ENCODE assay signal across 23 cellular contexts in genomic region chr1:201378804-201379203, GRCh38. TPM values are rescaled to one million over a fixed set of nuclear protein-coding genes. Genes with fewer than 3 reads are reported as not detected.
A peak's percentile ranks its signal among the peaks of the same experiment; 100 is the strongest.
DNase-seq lines count a peak whose midpoint lies in the region; ATAC-seq and TF ChIP-seq lines count a peak whose summit lies in the region.
"Had no signal": no experiment of that assay in that cellular context is flagged by ENCODE, and none has a peak within 500 bp of the region (broad histone marks: within the 10 kb centered on the region; RNA-seq: fewer than 3 reads in every experiment).

No MANE protein-coding gene starts in this region.

- H3K4me3 ChIP-seq in right cardiac atrium (ENCODE audit: low read length): no peak overlapping the region
- H3K4me3 ChIP-seq in foreskin fibroblast (ENCODE audit: low read depth in 1 of 2, low read length in 2 of 2): no peak overlapping the region
- H3K4me3 ChIP-seq: BLaER1, MG63, SJSA1 had no signal

- H3K27ac ChIP-seq in right cardiac atrium (ENCODE audit: low read length) (peak overlapping the region; percentile 97), substantia nigra (ENCODE audit: low read depth, low read length, poor library complexity, severe bottlenecking) (no peak overlapping the region)
- H3K27ac ChIP-seq: BLaER1, SJSA1 had no signal

- no peak for TF ChIP-seq CTCF in nephron (IDR thresholded peaks at IDR 0.05; ENCODE audit: unreplicated experiment in 3 of 3)
- no peak for TF ChIP-seq CTCF in foreskin fibroblast (IDR thresholded peaks at IDR 0.05; ENCODE audit: low read depth, low read length)

- no peaks in the 10 kb centered on the region for H3K4me1 ChIP-seq in right cardiac atrium (ENCODE audit: control insufficient read depth, insufficient read depth, low read length)
- H3K4me1 ChIP-seq: SJSA1 had no signal

- no peaks in the 10 kb centered on the region for H3K9me3 Mint-ChIP-seq in nephron
- H3K9me3 Mint-ChIP-seq in activated naive CD4-positive, alpha-beta T cell treated with anti-CD3 and anti-CD28 coated beads, Interleukin-2, amount 10 ng/mL, durations not matched to agents 7 days and 5 days: no peaks in the 10 kb centered on the region
- H3K9me3 Mint-ChIP-seq: CD4-positive, alpha-beta memory T cell had no signal

- CTCF ChIA-PET in activated naive CD4-positive, alpha-beta T cell treated with anti-CD3 and anti-CD28 coated beads, Interleukin-2, amount 10 ng/mL, durations not matched to agents 7 days and 5 days (lab: Charles Lee): no interaction called here

- DNase-seq in HT-29 (ENCODE audit: low spot score) (peak; percentile 12), Right ventricle myocardium superior (peak; percentile 78), right cardiac atrium (peak in 2 of 3 donors; percentile 74 to 81), KBM-7 (no peak), foreskin fibroblast (no peak), substantia nigra (lab: John Stamatoyannopoulos, UW) (no peak)
- DNase-seq in activated naive CD4-positive, alpha-beta T cell treated with anti-CD3 and anti-CD28 coated beads, Interleukin-2, amount 10 ng/mL, durations not matched to agents 7 days and 5 days: no peak
- DNase-seq: CD4-positive, alpha-beta memory T cell; DMS53; EL; Kasumi-1; MG63; NCI-H1092; NCI-H1436 treated with DMSO at 0.1 percent for 48 hours; NCI-H2029; NCI-H345; NCI-H526 had no signal

- peak overlapping the region in 2 of 3 experiments; percentile 15 to 67 for H3K4me3 Mint-ChIP-seq in nephron
- no peak overlapping the region for H3K4me3 Mint-ChIP-seq in activated naive CD4-positive, alpha-beta T cell treated with anti-CD3 and anti-CD28 coated beads, Interleukin-2, amount 10 ng/mL, durations not matched to agents 7 days and 5 days
- H3K4me3 Mint-ChIP-seq: CD4-positive, alpha-beta memory T cell; IgD-negative memory B cell had no signal

- in situ Hi-C loops in KBM-7 (cut with MboI; ENCODE audit: low pct_unique_long_range_greater_than_20kb, low sequenced_read_pairs): no loop called here

- WGBS in right cardiac atrium: 68% methylated on average over 6 of the region's 6 CpGs

- peak overlapping the region; percentile 5 to 90 (median 66) for H3K27ac Mint-ChIP-seq in nephron
- no peak overlapping the region for H3K27ac Mint-ChIP-seq in activated naive CD4-positive, alpha-beta T cell treated with anti-CD3 and anti-CD28 coated beads, Interleukin-2, amount 10 ng/mL, durations not matched to agents 7 days and 5 days
- H3K27ac Mint-ChIP-seq: CD4-positive, alpha-beta memory T cell; IgD-negative memory B cell had no signal

- H3K9me3 ChIP-seq in right cardiac atrium (ENCODE audit: control insufficient read depth, low read length): no peaks in the 10 kb centered on the region
- H3K9me3 ChIP-seq: BLaER1, MG63, SJSA1 had no signal

- H3K4me1 Mint-ChIP-seq in nephron: peaks cover 76% of the 10 kb centered on the region
- H3K4me1 Mint-ChIP-seq in activated naive CD4-positive, alpha-beta T cell treated with anti-CD3 and anti-CD28 coated beads, Interleukin-2, amount 10 ng/mL, durations not matched to agents 7 days and 5 days: no peaks in the 10 kb centered on the region
- H3K4me1 Mint-ChIP-seq: CD4-positive, alpha-beta memory T cell; IgD-negative memory B cell had no signal

- peak; percentile 54 for ATAC-seq in Right ventricle myocardium superior (ENCODE audit: poor library complexity)
- peak; percentile 16 to 54 for ATAC-seq in right cardiac atrium

- H3K27me3 Mint-ChIP-seq in nephron (ENCODE audit: low read depth): peaks cover 14% of the 10 kb centered on the region
- peaks cover 37% of the 10 kb centered on the region for H3K27me3 Mint-ChIP-seq in activated naive CD4-positive, alpha-beta T cell treated with anti-CD3 and anti-CD28 coated beads, Interleukin-2, amount 10 ng/mL, durations not matched to agents 7 days and 5 days

- no peaks in the 10 kb centered on the region for H3K36me3 Mint-ChIP-seq in nephron (ENCODE audit: low read depth)
- H3K36me3 Mint-ChIP-seq in activated naive CD4-positive, alpha-beta T cell treated with anti-CD3 and anti-CD28 coated beads, Interleukin-2, amount 10 ng/mL, durations not matched to agents 7 days and 5 days: no peaks in the 10 kb centered on the region
- H3K36me3 Mint-ChIP-seq: CD4-positive, alpha-beta memory T cell had no signal

- H3K27me3 ChIP-seq in right cardiac atrium (ENCODE audit: control insufficient read depth, insufficient read depth): no peaks in the 10 kb centered on the region
- H3K27me3 ChIP-seq: BLaER1 had no signal

- intact Hi-C loops in Right ventricle myocardium superior (cut with DNase I) (no loop called here), right cardiac atrium (cut with DNase I) (no loop called here)

RNA-seq across cellular contexts. Expression of gene TNNT2, which starts 1.3 kb away (rescaled TPM):
- 0.13 and 0.46 TPM in 2 replicates for total RNA-seq in HT-29 (2014; rRNA removed; shearing (Covaris generic))
- total RNA-seq in Right ventricle myocardium superior: 9,128 TPM
- 1,000 to 10,000 TPM; 5,203 to 7,292 (median 7,185) TPM for total RNA-seq in right cardiac atrium
- 16,707 TPM for polyA plus RNA-seq in right cardiac atrium
- total RNA-seq: CD4-positive, alpha-beta memory T cell; H4; SJSA1 had no signal
- polyA plus RNA-seq: CD4-positive, alpha-beta memory T cell; IgD-negative memory B cell had no signal

RNA-seq across cellular contexts. Expression of gene LAD1, which starts 20.3 kb away (rescaled TPM):
- 216 and 238 TPM in 2 replicates for total RNA-seq in HT-29 (2014; rRNA removed; shearing (Covaris generic))
- total RNA-seq in Right ventricle myocardium superior (1.9 TPM), right cardiac atrium (1 to 10 TPM; 1.3 to 4.0 (median 2.4) TPM)
- polyA plus RNA-seq in right cardiac atrium: 5.0 TPM
- total RNA-seq: A673, H4, SJSA1 had no signal
- polyA plus RNA-seq: CD4-positive, alpha-beta memory T cell; IgD-negative memory B cell had no signal

RNA-seq across cellular contexts. Expression of gene TNNI1, which starts 42.7 kb away (rescaled TPM):
- not detected in 2 replicates for total RNA-seq in HT-29 (2014; rRNA removed; shearing (Covaris generic))
- total RNA-seq in Right ventricle myocardium superior (4.3 TPM), right cardiac atrium (100 to 1,000 TPM in 2 of 4 donors, 10 to 100 TPM in 2; 77.9 to 215 (median 100) TPM)
- polyA plus RNA-seq in right cardiac atrium: 81.3 TPM
- total RNA-seq: A673; CD4-positive, alpha-beta memory T cell; H4; SJSA1 had no signal
- polyA plus RNA-seq: CD4-positive, alpha-beta memory T cell; IgD-negative memory B cell had no signal

Comparison
In these comparisons a context has a peak if more than half of its experiments do, and no peak if none do; other contexts are left out.
1. RNA of gene TNNI1, which starts 42.7 kb away (total RNA-seq): 77.9 to 215 TPM in right cardiac atrium; 4.3 TPM in Right ventricle myocardium superior (single experiment) and not detected in HT-29; every median in the first group is over 10 times any median in the second.
2. DNase-seq: peak in HT-29 (single experiment), Right ventricle myocardium superior (single experiment) and right cardiac atrium (2 of 3); none in KBM-7 (single experiment), activated naive CD4-positive, alpha-beta T cell treated with anti-CD3 and anti-CD28 coated beads, Interleukin-2, amount 10 ng/mL, durations not matched to agents 7 days and 5 days (single experiment), foreskin fibroblast (0 of 2) and substantia nigra (0 of 49).
3. RNA of gene TNNT2, which starts 1.3 kb away (total RNA-seq): 9,128 TPM in Right ventricle myocardium superior (single experiment) and 5,203 to 7,292 TPM in right cardiac atrium; 0.13 to 0.46 TPM in HT-29; every median in the first group is over 1,000 times any median in the second.
4. RNA of gene LAD1, which starts 20.3 kb away (total RNA-seq): 216 to 238 TPM in HT-29; 1.3 to 4.0 TPM in right cardiac atrium and 1.9 TPM in Right ventricle myocardium superior (single experiment); every median in the first group is over 10 times any median in the second.